18 cellular contexts compared by ENCODE assay signal in the genomic region with DNA sequence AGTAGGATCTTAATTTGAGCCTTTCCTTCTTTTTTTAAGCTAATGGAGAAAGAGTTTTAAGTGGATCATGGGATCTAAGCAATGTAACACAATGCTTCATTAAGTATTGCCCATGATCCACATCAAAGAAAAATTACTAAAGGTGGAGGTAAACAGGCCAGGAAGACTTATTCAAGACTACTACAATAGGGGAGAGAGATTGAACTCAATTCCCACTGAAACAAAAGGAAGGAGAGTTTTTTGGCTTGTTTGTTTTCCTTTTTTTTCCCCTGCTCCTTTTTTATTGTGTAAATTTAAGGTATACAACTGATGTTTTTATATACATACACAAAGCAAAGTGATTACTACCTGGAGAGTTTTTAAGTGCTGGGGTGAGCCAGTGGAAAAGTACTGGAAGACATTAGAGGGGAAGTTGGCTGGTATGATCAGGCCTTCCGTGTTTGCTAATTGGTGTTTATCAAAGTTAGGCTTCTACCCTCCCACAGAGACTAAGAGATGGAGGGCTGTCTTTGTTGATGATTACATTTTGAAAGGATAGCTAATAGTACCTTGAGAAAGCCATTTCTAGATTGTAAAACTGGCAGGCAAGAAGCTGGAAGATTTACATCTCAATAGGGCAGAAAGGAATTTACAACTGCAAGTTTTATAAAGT.
"Had no signal": no experiment of that assay in that cellular context is flagged by ENCODE, and none has a peak within 500 bp of the region (broad histone marks: within the 10 kb centered on the region; RNA-seq: fewer than 3 reads in every experiment).

No MANE protein-coding gene starts in this region.

- DNase-seq: activated CD8-positive, alpha-beta memory T cell treated with anti-CD3 and anti-CD28 coated beads, Interleukin-2, amount 10 ng/mL, durations not matched to agents 7 days and 5 days; activated effector memory CD4-positive, alpha-beta T cell treated with anti-CD3 and anti-CD28 coated beads, Interleukin-2, amount 50 U/mL, for 16 hours; activated naive CD8-positive, alpha-beta T cell treated with anti-CD3 and anti-CD28 coated beads for 36 hours; activated T-cell treated with anti-CD3 and anti-CD28 coated beads, Interleukin-2, amount 50 U/mL, for 24 hours; foreskin melanocyte; head of caudate nucleus; immature natural killer cell; lower lobe of right lung; midbrain; naive B cell; posterior cingulate gyrus; stimulated activated CD4-positive, alpha-beta T cell treated with anti-CD3 and anti-CD28 coated beads, Interleukin-4, amount 100 ng/mL, for 4 hours; T-helper 17 cell; thyroid gland had no signal

- H3K27me3 ChIP-seq: thyroid gland had no signal

- H3K27ac Mint-ChIP-seq: activated CD8-positive, alpha-beta memory T cell treated with anti-CD3 and anti-CD28 coated beads, Interleukin-2, amount 10 ng/mL, durations not matched to agents 7 days and 5 days; activated naive CD8-positive, alpha-beta T cell treated with anti-CD3 and anti-CD28 coated beads for 36 hours; activated T-cell treated with anti-CD3 and anti-CD28 coated beads, Interleukin-2, amount 50 U/mL, for 24 hours; immature natural killer cell; naive B cell; T-helper 17 cell had no signal

- H3K4me3 ChIP-seq: lower lobe of right lung, thyroid gland had no signal

- H3K27ac ChIP-seq: lower lobe of right lung, thyroid gland had no signal

- H3K36me3 Mint-ChIP-seq: activated CD8-positive, alpha-beta memory T cell treated with anti-CD3 and anti-CD28 coated beads, Interleukin-2, amount 10 ng/mL, durations not matched to agents 7 days and 5 days; activated naive CD8-positive, alpha-beta T cell treated with anti-CD3 and anti-CD28 coated beads for 36 hours; immature natural killer cell; naive B cell had no signal

- H3K4me1 Mint-ChIP-seq: activated CD8-positive, alpha-beta memory T cell treated with anti-CD3 and anti-CD28 coated beads, Interleukin-2, amount 10 ng/mL, durations not matched to agents 7 days and 5 days; activated naive CD8-positive, alpha-beta T cell treated with anti-CD3 and anti-CD28 coated beads for 36 hours; naive B cell; T-helper 17 cell had no signal

- H3K9me3 ChIP-seq: lower lobe of right lung, thyroid gland had no signal

- H3K4me3 Mint-ChIP-seq: activated CD8-positive, alpha-beta memory T cell treated with anti-CD3 and anti-CD28 coated beads, Interleukin-2, amount 10 ng/mL, durations not matched to agents 7 days and 5 days; activated naive CD8-positive, alpha-beta T cell treated with anti-CD3 and anti-CD28 coated beads for 36 hours; activated T-cell treated with anti-CD3 and anti-CD28 coated beads, Interleukin-2, amount 50 U/mL, for 24 hours; immature natural killer cell; naive B cell; T-helper 17 cell had no signal

- H3K36me3 ChIP-seq: lower lobe of right lung, thyroid gland had no signal

- ATAC-seq: activated CD4-positive, CD25-positive, alpha-beta regulatory T cell treated with anti-CD3 and anti-CD28 coated beads, Interleukin-2, amount 50 U/mL, for 24 hours; activated CD8-positive, alpha-beta memory T cell treated with anti-CD3 and anti-CD28 coated beads, Interleukin-2, amount 10 ng/mL, durations not matched to agents 7 days and 5 days; lower lobe of right lung; T-helper 17 cell had no signal

- FAIRE-seq: bronchial epithelial cell, TTC549, urothelium cell line had no signal

- H3K27me3 Mint-ChIP-seq: activated CD8-positive, alpha-beta memory T cell treated with anti-CD3 and anti-CD28 coated beads, Interleukin-2, amount 10 ng/mL, durations not matched to agents 7 days and 5 days; naive B cell; T-helper 17 cell had no signal

- H3K9me3 Mint-ChIP-seq: activated naive CD8-positive, alpha-beta T cell treated with anti-CD3 and anti-CD28 coated beads for 36 hours; activated T-cell treated with anti-CD3 and anti-CD28 coated beads, Interleukin-2, amount 50 U/mL, for 24 hours had no signal

- H3K4me1 ChIP-seq: lower lobe of right lung, thyroid gland had no signal
